ENCODE assay signal across 10 cellular contexts in genomic region chr2:20677301-20678176, GRCh38. TPM values are rescaled to one million over a fixed set of nuclear protein-coding genes. Genes with fewer than 3 reads are reported as not detected.
DNase-seq lines count a peak whose midpoint lies in the region; ATAC-seq, FAIRE-seq and TF ChIP-seq lines count a peak whose summit lies in the region.
"Had no signal": no experiment of that assay in that cellular context is flagged by ENCODE, and none has a peak within 500 bp of the region (broad histone marks: within the 10 kb centered on the region; RNA-seq: fewer than 3 reads in every experiment).

No MANE protein-coding gene starts in this region.

- H3K79me2 ChIP-seq in PC-3 (ENCODE audit: low read length): no peaks in the 10 kb centered on the region

- H3K9me3 ChIP-seq in PC-3 (ENCODE audit: low read length) (no peaks in the 10 kb centered on the region), spleen (no peaks in the 10 kb centered on the region), kidney (ENCODE audit: control insufficient read depth in 1 of 2, low read length in 2 of 2) (no peaks in the 10 kb centered on the region)
- H3K9me3 ChIP-seq: heart left ventricle had no signal

- no TSS peak for BruUV-seq in PC-3 (replicated peaks; lab: Mats Ljungman, UMichigan)

- H3F3A ChIP-seq in PC-3 (ENCODE audit: low read length, unreplicated experiment): no peaks in the 10 kb centered on the region

- POLR2A ChIA-PET in PC-3 (lab: Charles Lee; ENCODE audit: unreplicated experiment): no interaction called here

- CTCF ChIA-PET in PC-3 (lab: Charles Lee): interaction anchor here (0.5 to 1.5 kb wide), 6 partner anchors 13 to 285 kb away, joined by 3 to 8 read pairs (median 4); no protein-coding TSS in a partner anchor

- peak; percentile 21 for DNase-seq in PC-3
- no peak for DNase-seq in spleen
- DNase-seq in COLO829 (ENCODE audit: low spot score): no peak
- no peak for DNase-seq in OCI-M1 (lab: John Stamatoyannopoulos, UW)
- DNase-seq in kidney: no peak
- DNase-seq: activated naive CD4-positive, alpha-beta T cell treated with anti-CD3 and anti-CD28 coated beads, Interleukin-2, amount 10 ng/mL, durations not matched to agents 7 days and 5 days; heart left ventricle had no signal

- TF ChIP-seq POLR2A in spleen (IDR thresholded peaks at IDR 0.05): no peak

- H3K27ac ChIP-seq in PC-3 (ENCODE audit: low read length) (no peak overlapping the region), spleen (peak overlapping the region in 5 of 8 donors; percentile 5 to 81 (median 71)), kidney (ENCODE audit: low read depth in 2 of 2, low read length in 2 of 2) (no peak overlapping the region)

- ATAC-seq in GM18873 (IDR thresholded peaks at IDR 0.05; ENCODE audit: low FRiP score, unreplicated experiment) (peak; percentile 27), HG02759 (IDR thresholded peaks at IDR 0.05; ENCODE audit: unreplicated experiment) (peak; percentile 35), PC-3 (peak; percentile 50)
- ATAC-seq: heart left ventricle had no signal

- FAIRE-seq in kidney (lab: Jason Lieb, UNC): no peak

- 76 to 87% (median 82%) methylated on average over 15 of the region's 15 CpGs for WGBS in spleen, 5 donors

- H3K4me3 ChIP-seq in PC-3 (ENCODE audit: low read length) (no peak overlapping the region), spleen (no peak overlapping the region), kidney (ENCODE audit: low read length in 2 of 2) (no peak overlapping the region)
- H3K4me3 ChIP-seq: heart left ventricle, skin epidermis had no signal

- H3K4me2 ChIP-seq in PC-3 (ENCODE audit: low read length): no peak overlapping the region

- H3K4me1 ChIP-seq in PC-3 (ENCODE audit: insufficient read depth, low read length) (peaks cover 9% of the 10 kb centered on the region), spleen (peaks cover 3 to 42% (median 20%) of the 10 kb centered on the region in 6 donors), kidney (ENCODE audit: control insufficient read depth in 1 of 2, insufficient read depth in 1 of 2, low read depth in 1 of 2, low read length in 2 of 2) (peaks cover 24 to 26% of the 10 kb centered on the region in 2 donors)

- peak; percentile 69 for TF ChIP-seq CTCF in PC-3 (conservative IDR thresholded peaks at IDR 0.05; ENCODE audit: low read depth, low read length)
- peak in 2 of 11 experiments; percentile 6 to 15 for TF ChIP-seq CTCF in spleen (IDR thresholded peaks at IDR 0.05 in 8 of 11, conservative IDR thresholded peaks at IDR 0.05 in 3 of 11)
- no peak for TF ChIP-seq CTCF in kidney (IDR thresholded peaks at IDR 0.05; ENCODE audit: borderline replicate concordance, extremely low read depth, insufficient read depth)

- no peaks in the 10 kb centered on the region for H3K9me2 ChIP-seq in PC-3 (replicated peaks; ENCODE audit: low read length)

- H3K36me3 ChIP-seq in PC-3 (ENCODE audit: low read depth, low read length) (no peaks in the 10 kb centered on the region), spleen (peaks cover 0 to 30% (median 7%) of the 10 kb centered on the region in 6 donors), kidney (ENCODE audit: control insufficient read depth in 1 of 2, insufficient read depth in 2 of 2, low read length in 2 of 2) (peaks cover 0 to 10% of the 10 kb centered on the region in 2 donors)

- H2AFZ ChIP-seq in PC-3 (ENCODE audit: low read length): no peak overlapping the region

- intact Hi-C loops in PC-3 (cut with micrococcal nuclease): no loop called here
- intact Hi-C loops in spleen (cut with DNase I; ENCODE audit: low total_unique reads): no loop called here
- intact Hi-C loops in kidney (cut with DNase I): no loop called here

- no peaks in the 10 kb centered on the region for H4K20me1 ChIP-seq in PC-3 (ENCODE audit: low read length)

- H3K27me3 ChIP-seq in PC-3 (ENCODE audit: low read length) (peaks cover 29% of the 10 kb centered on the region), spleen (replicated peaks in 1 of 7) (peaks cover 0 to 19% (median 7%) of the 10 kb centered on the region in 7 donors)

- no peak overlapping the region for H3K9ac ChIP-seq in PC-3 (ENCODE audit: low read length)
- no peak overlapping the region for H3K9ac ChIP-seq in kidney (ENCODE audit: low read length in 2 of 2)

RNA-seq across cellular contexts. Expression of gene GDF7, which starts 10.6 kb away (rescaled TPM):
- total RNA-seq in PC-3 (2014; rRNA removed): 0.04 TPM in 1 of 2 replicates, not detected in the other
- 1 to 10 TPM in 6 of 7 donors, under 1 TPM in 1; 0.83 to 3.8 (median 2.0) TPM for total RNA-seq in spleen
- polyA plus RNA-seq in spleen: 1 to 10 TPM in 1 of 3 donors, under 1 TPM in 2; 0.87 to 1.8 (median 0.89) TPM
- 12.5 TPM for total RNA-seq in kidney
- polyA plus RNA-seq in kidney (ENCODE audit: insufficient read depth, low read depth, low replicate concordance): 1.8 TPM

RNA-seq across cellular contexts. Expression of gene HS1BP3, which starts 26.6 kb away (rescaled TPM):
- total RNA-seq in PC-3 (2014; rRNA removed) (17.8 and 19.6 TPM in 2 replicates), spleen (10 to 100 TPM; 21.1 to 38.0 (median 31.3) TPM), kidney (35.5 TPM)
- polyA plus RNA-seq in spleen (10 to 100 TPM in 2 of 3 donors, 1 to 10 TPM in 1; 8.8 to 23.5 (median 13.8) TPM), kidney (ENCODE audit: insufficient read depth, low read depth, low replicate concordance) (37.5 TPM)

Comparison
In these comparisons a context has a peak if more than half of its experiments do, and no peak if none do; other contexts are left out.
1. H3K27ac ChIP-seq: peak in spleen (5 of 8); none in PC-3 (single experiment) and kidney (0 of 2).
2. Peak in every context shown above with its lines, with median percentiles within 50 percentile points of each other: ATAC-seq.